ENCODE assay signal across 1 cellular context in the genomic region with DNA sequence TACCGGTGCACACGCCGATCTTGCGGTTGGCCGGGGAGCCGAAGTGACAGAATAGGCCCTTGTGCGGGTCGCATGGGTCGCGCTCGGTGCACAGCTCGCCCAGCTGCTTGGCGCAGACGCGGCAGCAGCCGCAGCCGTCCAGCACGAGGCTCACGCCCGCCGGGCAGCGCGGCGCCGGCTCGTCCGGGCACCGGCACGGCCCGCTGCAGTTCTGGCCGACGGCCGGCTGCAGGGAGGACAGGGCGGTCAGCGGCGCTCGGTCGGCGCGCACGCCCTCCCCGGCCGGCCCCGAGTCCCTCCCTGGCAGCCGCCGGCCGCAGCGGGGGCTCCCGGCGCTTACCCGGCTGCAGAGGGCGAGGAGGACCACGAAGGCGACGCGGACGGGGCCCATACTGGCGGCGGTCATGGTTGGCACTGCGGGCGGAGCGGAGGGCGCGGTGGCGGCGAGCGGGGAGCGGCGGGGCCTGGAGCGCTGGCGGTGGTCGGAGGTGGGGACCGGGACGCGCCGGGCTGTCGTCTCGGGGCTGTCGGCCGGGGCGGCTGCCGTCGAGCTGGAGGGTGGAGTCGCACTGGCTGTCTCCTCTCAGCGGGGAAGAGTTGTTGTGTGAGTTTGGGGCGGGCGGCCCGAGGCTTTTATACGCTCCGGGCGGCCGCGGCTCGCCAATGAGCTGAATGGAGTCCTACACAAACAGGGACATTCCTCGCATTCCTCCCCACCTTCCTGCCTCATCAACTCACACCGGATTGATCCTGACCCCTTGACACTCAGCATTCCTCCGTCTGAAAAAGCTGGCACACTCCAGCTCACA.
TF ChIP-seq lines count a peak whose summit lies in the region.

A gene with protein sequence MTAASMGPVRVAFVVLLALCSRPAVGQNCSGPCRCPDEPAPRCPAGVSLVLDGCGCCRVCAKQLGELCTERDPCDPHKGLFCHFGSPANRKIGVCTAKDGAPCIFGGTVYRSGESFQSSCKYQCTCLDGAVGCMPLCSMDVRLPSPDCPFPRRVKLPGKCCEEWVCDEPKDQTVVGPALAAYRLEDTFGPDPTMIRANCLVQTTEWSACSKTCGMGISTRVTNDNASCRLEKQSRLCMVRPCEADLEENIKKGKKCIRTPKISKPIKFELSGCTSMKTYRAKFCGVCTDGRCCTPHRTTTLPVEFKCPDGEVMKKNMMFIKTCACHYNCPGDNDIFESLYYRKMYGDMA (minus strand): TSS at position 606 of the 809 bp plus-strand sequence. CDS start 200 bp downstream, at position 406.

TF ChIP-seq in HEK293, 187 proteins besides CTCF, POLR2A, EP300 and RAD21 (continued from another document):
- TF ChIP-seq ZNF624 (tag by site-specific recombination; IDR thresholded peaks at IDR 0.05) (no peak), ZNF776 (tag by site-specific recombination; IDR thresholded peaks at IDR 0.05; ENCODE audit: borderline replicate concordance) (no peak), ZNF555 (tag by site-specific recombination; conservative IDR thresholded peaks at IDR 0.05) (no peak), ZNF169 (tag by site-specific recombination; IDR thresholded peaks at IDR 0.05) (no peak), KLF17 (tag by site-specific recombination; IDR thresholded peaks at IDR 0.05) (0 out of 2 replicates have a peak, but pooled peaks have one; percentile 45), ZXDB (tag by site-specific recombination; IDR thresholded peaks at IDR 0.05) (no peak), ZNF670 (tag by site-specific recombination; IDR thresholded peaks at IDR 0.05; ENCODE audit: low read depth) (no peak), ZFHX2 (tag by site-specific recombination; conservative IDR thresholded peaks at IDR 0.05) (no peak), ZNF501 (tag by site-specific recombination; IDR thresholded peaks at IDR 0.05) (no peak), ZNF211 (tag by site-specific recombination; IDR thresholded peaks at IDR 0.05; ENCODE audit: low read depth) (no peak), KLF7 (tag by site-specific recombination; IDR thresholded peaks at IDR 0.05; ENCODE audit: borderline replicate concordance) (no peak), SP2 (tag by site-specific recombination; IDR thresholded peaks at IDR 0.05) (peak; percentile 32; the same call in 1 of the 2 replicates), ZNF747 (tag by site-specific recombination; IDR thresholded peaks at IDR 0.05) (no peak), ZNF610 (tag by site-specific recombination; IDR thresholded peaks at IDR 0.05; ENCODE audit: borderline replicate concordance) (0 out of 2 replicates have a peak, but pooled peaks have one; percentile 7), SALL2 (tag by site-specific recombination; IDR thresholded peaks at IDR 0.05; ENCODE audit: borderline replicate concordance) (no peak), ZNF18 (tag by site-specific recombination; IDR thresholded peaks at IDR 0.05) (peak; percentile 88), ZNF658 (tag by site-specific recombination; IDR thresholded peaks at IDR 0.05) (no peak)
- TF ChIP-seq, protein P1, sequence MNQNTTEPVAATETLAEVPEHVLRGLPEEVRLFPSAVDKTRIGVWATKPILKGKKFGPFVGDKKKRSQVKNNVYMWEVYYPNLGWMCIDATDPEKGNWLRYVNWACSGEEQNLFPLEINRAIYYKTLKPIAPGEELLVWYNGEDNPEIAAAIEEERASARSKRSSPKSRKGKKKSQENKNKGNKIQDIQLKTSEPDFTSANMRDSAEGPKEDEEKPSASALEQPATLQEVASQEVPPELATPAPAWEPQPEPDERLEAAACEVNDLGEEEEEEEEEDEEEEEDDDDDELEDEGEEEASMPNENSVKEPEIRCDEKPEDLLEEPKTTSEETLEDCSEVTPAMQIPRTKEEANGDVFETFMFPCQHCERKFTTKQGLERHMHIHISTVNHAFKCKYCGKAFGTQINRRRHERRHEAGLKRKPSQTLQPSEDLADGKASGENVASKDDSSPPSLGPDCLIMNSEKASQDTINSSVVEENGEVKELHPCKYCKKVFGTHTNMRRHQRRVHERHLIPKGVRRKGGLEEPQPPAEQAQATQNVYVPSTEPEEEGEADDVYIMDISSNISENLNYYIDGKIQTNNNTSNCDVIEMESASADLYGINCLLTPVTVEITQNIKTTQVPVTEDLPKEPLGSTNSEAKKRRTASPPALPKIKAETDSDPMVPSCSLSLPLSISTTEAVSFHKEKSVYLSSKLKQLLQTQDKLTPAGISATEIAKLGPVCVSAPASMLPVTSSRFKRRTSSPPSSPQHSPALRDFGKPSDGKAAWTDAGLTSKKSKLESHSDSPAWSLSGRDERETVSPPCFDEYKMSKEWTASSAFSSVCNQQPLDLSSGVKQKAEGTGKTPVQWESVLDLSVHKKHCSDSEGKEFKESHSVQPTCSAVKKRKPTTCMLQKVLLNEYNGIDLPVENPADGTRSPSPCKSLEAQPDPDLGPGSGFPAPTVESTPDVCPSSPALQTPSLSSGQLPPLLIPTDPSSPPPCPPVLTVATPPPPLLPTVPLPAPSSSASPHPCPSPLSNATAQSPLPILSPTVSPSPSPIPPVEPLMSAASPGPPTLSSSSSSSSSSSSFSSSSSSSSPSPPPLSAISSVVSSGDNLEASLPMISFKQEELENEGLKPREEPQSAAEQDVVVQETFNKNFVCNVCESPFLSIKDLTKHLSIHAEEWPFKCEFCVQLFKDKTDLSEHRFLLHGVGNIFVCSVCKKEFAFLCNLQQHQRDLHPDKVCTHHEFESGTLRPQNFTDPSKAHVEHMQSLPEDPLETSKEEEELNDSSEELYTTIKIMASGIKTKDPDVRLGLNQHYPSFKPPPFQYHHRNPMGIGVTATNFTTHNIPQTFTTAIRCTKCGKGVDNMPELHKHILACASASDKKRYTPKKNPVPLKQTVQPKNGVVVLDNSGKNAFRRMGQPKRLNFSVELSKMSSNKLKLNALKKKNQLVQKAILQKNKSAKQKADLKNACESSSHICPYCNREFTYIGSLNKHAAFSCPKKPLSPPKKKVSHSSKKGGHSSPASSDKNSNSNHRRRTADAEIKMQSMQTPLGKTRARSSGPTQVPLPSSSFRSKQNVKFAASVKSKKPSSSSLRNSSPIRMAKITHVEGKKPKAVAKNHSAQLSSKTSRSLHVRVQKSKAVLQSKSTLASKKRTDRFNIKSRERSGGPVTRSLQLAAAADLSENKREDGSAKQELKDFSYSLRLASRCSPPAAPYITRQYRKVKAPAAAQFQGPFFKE (tag by site-specific recombination; IDR thresholded peaks at IDR 0.05; ENCODE audit: borderline replicate concordance) = no peak
